In the genomic region with DNA sequence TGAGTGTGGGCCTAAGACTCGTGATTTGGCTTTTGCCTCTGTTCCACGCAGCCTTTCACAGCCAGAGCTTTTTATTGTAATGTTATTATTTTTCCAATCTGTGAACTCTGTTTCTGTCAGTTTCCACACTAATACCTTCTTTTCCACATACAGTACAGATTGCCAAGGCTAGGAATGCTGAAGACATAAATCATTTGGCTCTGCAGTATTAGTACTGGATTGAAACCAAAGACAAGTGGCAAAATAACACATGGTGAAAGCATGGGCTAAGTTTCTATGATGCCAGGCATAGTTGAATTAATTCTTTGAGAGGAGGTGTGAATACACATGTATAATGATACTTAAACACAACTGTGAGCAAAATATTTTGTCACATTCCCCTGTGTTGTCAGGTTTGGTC, we compare ENCODE assay signal across 25 cellular contexts.
DNase-seq lines count a peak whose midpoint lies in the region; ATAC-seq and TF ChIP-seq lines count a peak whose summit lies in the region.
"Had no signal": no experiment of that assay in that cellular context is flagged by ENCODE, and none has a peak within 500 bp of the region (broad histone marks: within the 10 kb centered on the region; RNA-seq: fewer than 3 reads in every experiment).

No MANE protein-coding gene starts in this region.

- H3K36me3 Mint-ChIP-seq in stimulated activated naive CD8-positive, alpha-beta T cell treated with anti-CD3 and anti-CD28 coated beads, Interleukin-15, Interleukin-2, amounts not matched to agents 100 ng/mL and 50 ng/mL, for 24 hours (ENCODE audit: low read depth), result peaks cover 19% of the 10 kb centered on the region

- H3K4me3 ChIP-seq in SK-N-MC, result no peak overlapping the region
- H3K4me3 ChIP-seq in fibroblast of the aortic adventitia (ENCODE audit: low read depth, low read length), result no peak overlapping the region
- no peak overlapping the region for H3K4me3 ChIP-seq in aorta (ENCODE audit: low read length in 2 of 2)
- H3K4me3 ChIP-seq: breast epithelium, coronary artery, spleen, tibial nerve had no signal

- no peak for ATAC-seq in stimulated activated naive CD8-positive, alpha-beta T cell treated with anti-CD3 and anti-CD28 coated beads, Interleukin-15, Interleukin-2, amounts not matched to agents 100 U/mL and 50 U/mL, for 24 hours
- peak; percentile 54 for ATAC-seq in aorta (ENCODE audit: low FRiP score)
- ATAC-seq in GM21576 (IDR thresholded peaks at IDR 0.05; ENCODE audit: unreplicated experiment), result no peak
- ATAC-seq: activated naive CD8-positive, alpha-beta T cell treated with anti-CD3 and anti-CD28 coated beads, Interleukin-2, amount 50 U/mL, for 24 hours; effector memory CD8-positive, alpha-beta T cell; esophagus mucosa; naive thymus-derived CD8-positive, alpha-beta T cell had no signal

- no peak for TF ChIP-seq CTCF in fibroblast of the aortic adventitia (IDR thresholded peaks at IDR 0.05; ENCODE audit: insufficient read depth, low read length)

- DNase-seq in stimulated activated naive CD8-positive, alpha-beta T cell treated with anti-CD3 and anti-CD28 coated beads, Interleukin-15, Interleukin-2, amounts not matched to agents 100 U/mL and 50 U/mL, for 24 hours, result no peak
- DNase-seq in SK-N-MC (ENCODE audit: low read depth, low spot score), result no peak
- peak; percentile 42 for DNase-seq in fibroblast of the aortic adventitia (ENCODE audit: low read depth)
- DNase-seq in aorta, result no peak
- DNase-seq in head of caudate nucleus, result no peak
- DNase-seq in SIG-M5 (lab: John Stamatoyannopoulos, UW), result no peak
- DNase-seq: activated CD4-positive, alpha-beta T cell treated with anti-CD3 and anti-CD28 coated beads for 48 hours; activated naive CD8-positive, alpha-beta T cell treated with anti-CD3 and anti-CD28 coated beads, Interleukin-2, amount 50 U/mL, for 24 hours; effector memory CD8-positive, alpha-beta T cell; midbrain; naive thymus-derived CD8-positive, alpha-beta T cell; NCI-H1105; NCI-H510A; retina; spleen; stimulated activated CD4-positive, alpha-beta T cell treated with anti-CD3 and anti-CD28 coated beads, Interleukin-4, amount 100 ng/mL, for 24 hours; stimulated activated naive CD4-positive, alpha-beta T cell; T-helper 2 cell had no signal

- H3K27me3 ChIP-seq in aorta (ENCODE audit: control insufficient read depth in 1 of 2, insufficient read depth in 2 of 2, low read length in 1 of 2), result no peaks in the 10 kb centered on the region
- H3K27me3 ChIP-seq: breast epithelium, spleen, tibial nerve had no signal

- peaks cover 9% of the 10 kb centered on the region for H3K4me1 Mint-ChIP-seq in stimulated activated naive CD8-positive, alpha-beta T cell treated with anti-CD3 and anti-CD28 coated beads, Interleukin-15, Interleukin-2, amounts not matched to agents 100 ng/mL and 50 ng/mL, for 24 hours (ENCODE audit: low read depth)
- H3K4me1 Mint-ChIP-seq: naive thymus-derived CD8-positive, alpha-beta T cell had no signal

- H3K36me3 ChIP-seq in SK-N-MC (ENCODE audit: insufficient read depth, low read length) (peaks cover 73% of the 10 kb centered on the region), aorta (ENCODE audit: control insufficient read depth in 1 of 2, insufficient read depth in 2 of 2, low read length in 1 of 2) (no peaks in the 10 kb centered on the region)
- H3K36me3 ChIP-seq: breast epithelium, tibial nerve had no signal

- H3K27ac ChIP-seq in SK-N-MC, result 0 out of 2 replicates have a peak overlapping the region, but pooled peaks have one; percentile 37
- H3K27ac ChIP-seq in aorta (ENCODE audit: low read depth in 1 of 2, low read length in 2 of 2), result no peak overlapping the region
- H3K27ac ChIP-seq: breast epithelium, spleen, tibial nerve had no signal

- intact Hi-C loops in aorta (cut with DNase I) (loop anchor here in 1 of 2 donors (5.0 kb wide), 1 partner anchor 152 kb away; no protein-coding TSS in a partner anchor), head of caudate nucleus (cut with DNase I) (no loop called here)

- H3K4me3 Mint-ChIP-seq in stimulated activated naive CD8-positive, alpha-beta T cell treated with anti-CD3 and anti-CD28 coated beads, Interleukin-15, Interleukin-2, amounts not matched to agents 100 ng/mL and 50 ng/mL, for 24 hours, result no peak overlapping the region
- H3K4me3 Mint-ChIP-seq: activated naive CD8-positive, alpha-beta T cell treated with anti-CD3 and anti-CD28 coated beads, Interleukin-2, amount 50 U/mL, for 24 hours; activated T-helper 1 cell treated with anti-CD3 and anti-CD28 coated beads, Interleukin-12 subunit alpha, Interleukin-12 subunit beta, Interleukin-2, Interleukin-4 antibody, amounts not matched to agents 30 ng/mL and 10 ng/mL and 1 ng/mL, durations not matched to agents 14 hours and 24 hours and 36 hours; effector memory CD8-positive, alpha-beta T cell; naive thymus-derived CD8-positive, alpha-beta T cell had no signal

- WGBS in aorta, 2 donors, result 0 to 8% methylated on average over 2 of the region's 2 CpGs

- no peaks in the 10 kb centered on the region for H3K27me3 Mint-ChIP-seq in stimulated activated naive CD8-positive, alpha-beta T cell treated with anti-CD3 and anti-CD28 coated beads, Interleukin-15, Interleukin-2, amounts not matched to agents 100 ng/mL and 50 ng/mL, for 24 hours
- H3K27me3 Mint-ChIP-seq: activated naive CD8-positive, alpha-beta T cell treated with anti-CD3 and anti-CD28 coated beads, Interleukin-2, amount 50 U/mL, for 24 hours; effector memory CD8-positive, alpha-beta T cell; naive thymus-derived CD8-positive, alpha-beta T cell had no signal

- no peaks in the 10 kb centered on the region for H3K4me1 ChIP-seq in aorta (ENCODE audit: control insufficient read depth in 1 of 2, insufficient read depth in 2 of 2, low read length in 2 of 2)
- H3K4me1 ChIP-seq: breast epithelium, spleen, tibial nerve had no signal

- H3K9me3 Mint-ChIP-seq in stimulated activated naive CD8-positive, alpha-beta T cell treated with anti-CD3 and anti-CD28 coated beads, Interleukin-15, Interleukin-2, amounts not matched to agents 100 ng/mL and 50 ng/mL, for 24 hours, result no peaks in the 10 kb centered on the region
- H3K9me3 Mint-ChIP-seq: activated naive CD8-positive, alpha-beta T cell treated with anti-CD3 and anti-CD28 coated beads, Interleukin-2, amount 50 U/mL, for 24 hours; activated T-helper 1 cell treated with anti-CD3 and anti-CD28 coated beads, Interleukin-12 subunit alpha, Interleukin-12 subunit beta, Interleukin-2, Interleukin-4 antibody, amounts not matched to agents 30 ng/mL and 10 ng/mL and 1 ng/mL, durations not matched to agents 14 hours and 24 hours and 36 hours; effector memory CD8-positive, alpha-beta T cell; naive thymus-derived CD8-positive, alpha-beta T cell had no signal

- no peak overlapping the region for H3K9ac ChIP-seq in SK-N-MC (ENCODE audit: insufficient read length)

- H3K9me3 ChIP-seq in SK-N-MC (ENCODE audit: low read depth, low read length) (no peaks in the 10 kb centered on the region), aorta (ENCODE audit: control insufficient read depth, low read length) (no peaks in the 10 kb centered on the region)
- H3K9me3 ChIP-seq: breast epithelium, spleen, tibial nerve had no signal

- peak overlapping the region; percentile 6 for H3K27ac Mint-ChIP-seq in stimulated activated naive CD8-positive, alpha-beta T cell treated with anti-CD3 and anti-CD28 coated beads, Interleukin-15, Interleukin-2, amounts not matched to agents 100 ng/mL and 50 ng/mL, for 24 hours
- H3K27ac Mint-ChIP-seq: activated naive CD8-positive, alpha-beta T cell treated with anti-CD3 and anti-CD28 coated beads, Interleukin-2, amount 50 U/mL, for 24 hours; activated T-helper 1 cell treated with anti-CD3 and anti-CD28 coated beads, Interleukin-12 subunit alpha, Interleukin-12 subunit beta, Interleukin-2, Interleukin-4 antibody, amounts not matched to agents 30 ng/mL and 10 ng/mL and 1 ng/mL, durations not matched to agents 14 hours and 24 hours and 36 hours; naive thymus-derived CD8-positive, alpha-beta T cell had no signal
